Comparison of ENCODE assay signal across 21 cellular contexts in the genomic region with DNA sequence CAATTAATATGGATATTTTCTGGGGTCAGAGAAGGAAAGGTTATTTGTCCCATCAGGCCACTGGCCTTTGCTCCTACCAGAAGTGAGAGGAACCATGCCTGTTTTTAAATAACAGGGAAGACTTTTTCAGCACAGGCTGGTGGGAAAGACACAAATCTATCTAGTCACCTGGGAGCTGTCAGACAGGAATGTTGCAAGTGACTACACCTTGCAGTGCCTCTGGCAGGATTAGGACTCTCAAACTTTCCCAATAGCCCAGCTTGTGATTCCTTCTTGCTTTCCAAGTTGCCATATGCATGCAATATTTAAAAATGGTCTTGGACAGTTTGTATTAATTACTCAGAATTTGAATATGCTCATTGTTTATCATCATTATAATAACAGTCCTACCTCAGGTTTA.
DNase-seq lines count a peak whose midpoint lies in the region; FAIRE-seq and TF ChIP-seq lines count a peak whose summit lies in the region.
"Had no signal": no experiment of that assay in that cellular context is flagged by ENCODE, and none has a peak within 500 bp of the region (broad histone marks: within the 10 kb centered on the region; RNA-seq: fewer than 3 reads in every experiment).

No MANE protein-coding gene starts in this region.

- H3K9me3 ChIP-seq in osteoblast (ENCODE audit: low read depth, low read length): no peaks in the 10 kb centered on the region
- H3K9me3 ChIP-seq: BE2C, BLaER1, Caco-2 had no signal

- no peaks in the 10 kb centered on the region for H3K27me3 ChIP-seq in bronchial epithelial cell (ENCODE audit: control insufficient read depth, insufficient read depth, low read length)
- H3K27me3 ChIP-seq in osteoblast (ENCODE audit: insufficient read depth, low read length): no peaks in the 10 kb centered on the region
- H3K27me3 ChIP-seq: BE2C, BLaER1 had no signal

- no peaks in the 10 kb centered on the region for H4K20me1 ChIP-seq in osteoblast (ENCODE audit: insufficient read depth, low read length)
- H4K20me1 ChIP-seq: BLaER1 had no signal

- H2AFZ ChIP-seq in osteoblast (ENCODE audit: low read length): no peak overlapping the region

- H3K36me3 ChIP-seq in bronchial epithelial cell (ENCODE audit: control insufficient read depth, insufficient read depth, low read length) (no peaks in the 10 kb centered on the region), osteoblast (ENCODE audit: insufficient read depth, low read length) (peaks cover 4% of the 10 kb centered on the region)
- H3K36me3 ChIP-seq: BE2C had no signal

- FAIRE-seq in bronchial epithelial cell (lab: Jason Lieb, UNC): no peak
- FAIRE-seq: A204.1, D721Med, G401.6, GM12891, GM19239 had no signal

- no peaks in the 10 kb centered on the region for H3K79me2 ChIP-seq in osteoblast (ENCODE audit: insufficient read depth, low read length)

- H3K4me1 ChIP-seq in osteoblast (ENCODE audit: insufficient read depth, low read length): no peaks in the 10 kb centered on the region
- H3K4me1 ChIP-seq: BE2C, BLaER1, Caco-2 had no signal

- TF ChIP-seq CTCF in bronchial epithelial cell (IDR thresholded peaks at IDR 0.05; ENCODE audit: insufficient read depth, low read length, severe bottlenecking) (no peak), epithelial cell of esophagus (IDR thresholded peaks at IDR 0.05; ENCODE audit: insufficient read depth, low read depth, low read length, missing control alignments) (no peak), osteoblast (IDR thresholded peaks at IDR 0.05; ENCODE audit: extremely low read depth, low read depth, low read length) (no peak)

- H3K4me3 ChIP-seq in bronchial epithelial cell (ENCODE audit: low read depth, low read length) (no peak overlapping the region), epithelial cell of esophagus (ENCODE audit: low read length) (no peak overlapping the region), osteoblast (ENCODE audit: insufficient read depth, low read length) (no peak overlapping the region)
- H3K4me3 ChIP-seq: BLaER1 had no signal

- no peak overlapping the region for H3K4me2 ChIP-seq in osteoblast (ENCODE audit: insufficient read depth, low read length)
- H3K4me2 ChIP-seq: BLaER1 had no signal

- DNase-seq in bronchial epithelial cell (ENCODE audit: low read depth) (peak; percentile 12), epithelial cell of esophagus (ENCODE audit: low read depth) (peak; percentile 58), osteoblast (ENCODE audit: insufficient read length, low spot score, missing footprints) (peak; percentile 35), SHP77 treated with DMSO at 0.1 percent for 48 hours (lab: John Stamatoyannopoulos, UW) (no peak), UCSD-AML1 (lab: John Stamatoyannopoulos, UW; ENCODE audit: unreplicated experiment) (no peak)
- DNase-seq: 8988T; ACHN; BE2C; C1 segment of cervical spinal cord; Caco-2; Calu3; CD4-positive, alpha-beta memory T cell; CD4-positive, CD25-positive, alpha-beta regulatory T cell; DMS79 treated with DMSO at 0.1 percent for 48 hours; GF-D8 had no signal

- no peak overlapping the region for H3K27ac ChIP-seq in osteoblast (ENCODE audit: low read depth, low read length)
- H3K27ac ChIP-seq: BLaER1 had no signal

Comparison
In these comparisons a context has a peak if more than half of its experiments do, and no peak if none do; other contexts are left out.
1. DNase-seq: peak in bronchial epithelial cell (single experiment), epithelial cell of esophagus (single experiment) and osteoblast (single experiment); none in SHP77 treated with DMSO at 0.1 percent for 48 hours (single experiment) and UCSD-AML1 (single experiment).